In the genomic region with DNA sequence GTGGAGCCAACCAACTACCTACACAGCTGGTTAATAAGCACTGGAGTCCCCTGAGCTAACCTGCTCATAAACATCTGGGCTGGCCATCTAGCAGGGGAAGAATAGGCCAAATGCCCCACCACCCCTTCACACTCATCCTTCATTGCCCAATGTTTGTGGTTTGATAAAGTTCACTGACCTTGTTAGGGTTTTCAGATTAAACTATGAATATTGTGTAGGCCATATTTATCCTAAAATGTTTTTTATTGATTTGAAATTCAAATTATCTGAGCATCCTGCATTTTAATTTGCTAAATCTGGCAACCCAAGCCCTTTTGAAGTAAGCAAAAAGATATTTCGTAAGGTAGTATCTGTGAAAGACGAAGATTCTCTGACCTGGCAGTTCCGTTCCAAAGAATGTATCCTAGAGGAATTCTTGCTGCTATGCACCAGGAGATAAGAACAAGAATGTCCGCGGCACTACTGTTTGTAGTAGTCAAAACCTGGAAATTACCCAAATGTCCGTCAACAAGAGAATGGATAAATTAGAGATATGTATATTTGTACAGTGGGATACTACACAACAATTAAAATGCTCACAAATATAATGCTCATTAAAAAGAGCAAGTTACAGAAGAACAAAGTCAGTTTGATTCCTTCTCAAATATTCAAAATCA, we compare ENCODE assay signal across 20 cellular contexts. TPM values are rescaled to one million over a fixed set of nuclear protein-coding genes. Genes with fewer than 3 reads are reported as not detected.
DNase-seq lines count a peak whose midpoint lies in the region; ATAC-seq and TF ChIP-seq lines count a peak whose summit lies in the region.
"Had no signal": no experiment of that assay in that cellular context is flagged by ENCODE, and none has a peak within 500 bp of the region (broad histone marks: within the 10 kb centered on the region; RNA-seq: fewer than 3 reads in every experiment).

No MANE protein-coding gene starts in this region.

- H3K27me3 ChIP-seq in mesendoderm (ENCODE audit: insufficient read depth, low read length, poor library complexity) = no peaks in the 10 kb centered on the region
- H3K27me3 ChIP-seq: Peyer's patch had no signal

- no peak overlapping the region for H3K4ac ChIP-seq in mesendoderm (ENCODE audit: low read depth, low read length)

- H3K23ac ChIP-seq in mesendoderm (ENCODE audit: low read length) = no peak overlapping the region

- H3K27me3 Mint-ChIP-seq in natural killer cell (ENCODE audit: low read depth in 2 of 2) = peaks cover 17 to 20% of the 10 kb centered on the region in 2 donors
- no peaks in the 10 kb centered on the region for H3K27me3 Mint-ChIP-seq in endothelial cell (ENCODE audit: unreplicated experiment)

- peaks cover 4% of the 10 kb centered on the region in 2 donors for H3K4me1 Mint-ChIP-seq in natural killer cell
- peaks cover 14% of the 10 kb centered on the region for H3K4me1 Mint-ChIP-seq in endothelial cell (ENCODE audit: unreplicated experiment)

- no peak overlapping the region for H2BK120ac ChIP-seq in mesendoderm (ENCODE audit: low read depth, low read length)

- no peak overlapping the region for H2AK5ac ChIP-seq in mesendoderm (ENCODE audit: low read length)

- no peaks in the 10 kb centered on the region for H3K4me1 ChIP-seq in mesendoderm (ENCODE audit: control insufficient read depth, low read depth, low read length)

- no peak overlapping the region for H3K4me2 ChIP-seq in mesendoderm (ENCODE audit: low read length)
- H3K4me2 ChIP-seq: GM23338 had no signal

- no peak for TF ChIP-seq CTCF in 22Rv1 (IDR thresholded peaks at IDR 0.05)
- TF ChIP-seq CTCF in fibroblast of villous mesenchyme (IDR thresholded peaks at IDR 0.05; ENCODE audit: insufficient read depth, low read depth, low read length) = no peak
- no peak for TF ChIP-seq CTCF in natural killer cell (IDR thresholded peaks at IDR 0.05)
- no peak for TF ChIP-seq CTCF in endothelial cell (IDR thresholded peaks at IDR 0.05; ENCODE audit: unreplicated experiment)

- H3K9ac ChIP-seq in mesendoderm (ENCODE audit: low read length) = no peak overlapping the region

- H3K56ac ChIP-seq in mesendoderm (ENCODE audit: low read length) = no peak overlapping the region

- no peaks in the 10 kb centered on the region for H3K79me1 ChIP-seq in mesendoderm (ENCODE audit: low read length)

- H3K27ac ChIP-seq in 22Rv1 (0 out of 2 replicates have a peak overlapping the region, but pooled peaks have one; percentile 17), mesendoderm (ENCODE audit: low read depth, low read length) (no peak overlapping the region)
- H3K27ac ChIP-seq: Peyer's patch had no signal

- no peaks in the 10 kb centered on the region for H3K36me3 ChIP-seq in mesendoderm (ENCODE audit: control insufficient read depth, insufficient read depth, low read length)
- H3K36me3 ChIP-seq: Peyer's patch had no signal

- H3K4me3 Mint-ChIP-seq in natural killer cell = no peak overlapping the region
- H3K4me3 Mint-ChIP-seq in endothelial cell (ENCODE audit: unreplicated experiment) = no peak overlapping the region
- H3K4me3 Mint-ChIP-seq: CD14-positive monocyte, GM23338 had no signal

- H3K27ac Mint-ChIP-seq in natural killer cell (no peak overlapping the region), endothelial cell (ENCODE audit: unreplicated experiment) (no peak overlapping the region)
- H3K27ac Mint-ChIP-seq: CD14-positive monocyte, GM23338 had no signal

- intact Hi-C loops in natural killer cell (cut with micrococcal nuclease) = no loop called here

- H3K18ac ChIP-seq in mesendoderm (ENCODE audit: low read length) = no peak overlapping the region

- H3K4me3 ChIP-seq in fibroblast of villous mesenchyme (ENCODE audit: low read depth, low read length) = no peak overlapping the region
- no peak overlapping the region for H3K4me3 ChIP-seq in mesendoderm (ENCODE audit: low read length)
- H3K4me3 ChIP-seq: GM23338, Peyer's patch had no signal

- no peak for ATAC-seq in natural killer cell
- ATAC-seq: GM23338 had no signal

- H2BK5ac ChIP-seq in mesendoderm (ENCODE audit: low read length) = no peak overlapping the region

- no peaks in the 10 kb centered on the region for H3K79me2 ChIP-seq in mesendoderm (ENCODE audit: control insufficient read depth, insufficient read depth, low read length)

- no peak overlapping the region for H4K5ac ChIP-seq in mesendoderm (ENCODE audit: low read length)

- DNase-seq in NCI-H226 (peak; percentile 91), fibroblast of villous mesenchyme (ENCODE audit: low read depth) (peak; percentile 29), mesendoderm (peak; percentile 32), natural killer cell (no peak), GOT3 (lab: John Stamatoyannopoulos, UW) (no peak), endothelial cell (ENCODE audit: low spot score) (no peak), NCI-H1694 (lab: John Stamatoyannopoulos, UW) (no peak)
- DNase-seq: DMS53, GDM1, MM.1S, NCI-H1048, NCI-H1436, NCI-H1930, NCI-H345, NCI-H524, NCI-H82, Peyer's patch had no signal

- no peak overlapping the region for H2BK15ac ChIP-seq in mesendoderm (replicated peaks; ENCODE audit: low read depth)

- H3K9me3 Mint-ChIP-seq in natural killer cell (no peaks in the 10 kb centered on the region), endothelial cell (ENCODE audit: unreplicated experiment) (no peaks in the 10 kb centered on the region)
- H3K9me3 Mint-ChIP-seq: CD14-positive monocyte, GM23338 had no signal

- H3K36me3 Mint-ChIP-seq in natural killer cell = no peaks in the 10 kb centered on the region
- H3K36me3 Mint-ChIP-seq in endothelial cell (ENCODE audit: low read depth, unreplicated experiment) = no peaks in the 10 kb centered on the region
- H3K36me3 Mint-ChIP-seq: CD14-positive monocyte had no signal

- H4K8ac ChIP-seq in mesendoderm (ENCODE audit: low read depth, low read length) = no peak overlapping the region

- WGBS in mesendoderm (ENCODE audit: extremely low coverage, insufficient coverage, low lambda C conversion rate) = no CpG with 5 or more reads among the region's 6 CpGs

RNA-seq across cellular contexts. Expression of gene TLK1, which starts 5.8 kb away (rescaled TPM):
- 13.2 and 17.3 TPM in 2 replicates for total RNA-seq in fibroblast of villous mesenchyme
- 51.8 TPM for polyA plus RNA-seq in mesendoderm (2013, experiment 1 of 2)
- 50.9 TPM for polyA plus RNA-seq in mesendoderm (2013, experiment 2 of 2)
- total RNA-seq in natural killer cell = 100 to 1,000 TPM in 1 of 3 donors, 10 to 100 TPM in 2; 90.9 to 101 (median 91.2) TPM
- 61.1 TPM for total RNA-seq in endothelial cell (ENCODE audit: unreplicated experiment)

Comparison
In these comparisons a context has a peak if more than half of its experiments do, and no peak if none do; other contexts are left out.
1. DNase-seq: peak in NCI-H226 (single experiment), fibroblast of villous mesenchyme (single experiment) and mesendoderm (single experiment); none in natural killer cell (single experiment), GOT3 (single experiment), endothelial cell (single experiment) and NCI-H1694 (single experiment).